Comparison of ENCODE assay signal across 8 cellular contexts in genomic region chr2:131681607-131682121, GRCh38.
DNase-seq lines count a peak whose midpoint lies in the region; ATAC-seq and TF ChIP-seq lines count a peak whose summit lies in the region.
"Not testable (repeated sequence)": the region's sequence is repeated elsewhere in the genome, so short reads cannot be mapped to it uniquely, and the experiment has no call there.

No MANE protein-coding gene starts in this region.

- CTCF ChIA-PET in AG04450 (lab: Charles Lee): interaction anchor here (1.8 to 3.6 kb wide), 3 partner anchors 9 to 189 kb away, joined by 5 to 31 read pairs (median 9); partner anchors contain the start of gene MZT2A

- H3K4me1 ChIP-seq in endodermal cell (ENCODE audit: control insufficient read depth, insufficient read depth, low read length): not testable (repeated sequence)

- H3K27ac ChIP-seq in AG04450 (ENCODE audit: low read depth, low read length): peak overlapping the region; percentile 77
- H3K27ac ChIP-seq in endodermal cell (ENCODE audit: low read depth, low read length): not testable (repeated sequence)

- intact Hi-C loops in left colon (cut with DNase I, micrococcal nuclease): not testable (repeated sequence)

- not testable (repeated sequence) for H3K27me3 ChIP-seq in AG04450 (ENCODE audit: control insufficient read depth, insufficient read depth, low read length); endodermal cell (ENCODE audit: control insufficient read depth, insufficient read depth, low read length, poor library complexity, severe bottlenecking)

- peak overlapping the region; percentile 85 to 91 for H3K4me3 Mint-ChIP-seq in activated T-cell treated with anti-CD3 and anti-CD28 coated beads, Interleukin-2, amount 50 U/mL, for 72 hours
- H3K4me3 Mint-ChIP-seq in endodermal cell: peak overlapping the region; percentile 77

- TF ChIP-seq CTCF in AG04450 (IDR thresholded peaks at IDR 0.05; ENCODE audit: low read depth, low read length); LNCaP clone FGC (IDR thresholded peaks at IDR 0.05; ENCODE audit: control insufficient read depth, extremely low read depth, insufficient read depth); endodermal cell (conservative IDR thresholded peaks at IDR 0.05): not testable (repeated sequence)

- POLR2A ChIA-PET in AG04450 (lab: Yijun Ruan, JAX): interaction anchor here (0.8 to 1.2 kb wide), 5 partner anchors 9 to 189 kb away, joined by 3 to 18 read pairs (median 4); no protein-coding TSS in a partner anchor

- not testable (repeated sequence) for DNase-seq in AG04450 (ENCODE audit: low read depth, low spot score); LNCaP clone FGC (ENCODE audit: low read depth); endodermal cell; left colon
- DNase-seq in activated T-cell treated with anti-CD3 and anti-CD28 coated beads, Interleukin-2, amount 50 U/mL, for 72 hours: peak in 1 of 2 donors; percentile 16
- DNase-seq in renal cortical epithelial cell (ENCODE audit: low read depth): peak; percentile 22

- not testable (repeated sequence) for H3K27me3 Mint-ChIP-seq in activated T-cell treated with anti-CD3 and anti-CD28 coated beads, Interleukin-2, amount 50 U/mL, for 72 hours (ENCODE audit: low read depth)
- H3K27me3 Mint-ChIP-seq in endodermal cell (ENCODE audit: insufficient read depth): peaks cover 26% of the 10 kb centered on the region

- H3K4me3 ChIP-seq in AG04450 (ENCODE audit: low read depth, low read length): peak overlapping the region; percentile 88
- peak overlapping the region; percentile 70 for H3K4me3 ChIP-seq in LNCaP clone FGC (ENCODE audit: low read depth, low read length)
- peak overlapping the region; percentile 87 for H3K4me3 ChIP-seq in endodermal cell (ENCODE audit: low read length)

- WGBS in endodermal cell (ENCODE audit: insufficient coverage in 1 of 2, insufficient read length in 1 of 2), 2 experiments: 83% methylated on average over 10 of the region's 10 CpGs; no CpG with 5 or more reads in 1 of the 2 experiments

- peak overlapping the region; percentile 88 for H3K27ac Mint-ChIP-seq in activated T-cell treated with anti-CD3 and anti-CD28 coated beads, Interleukin-2, amount 50 U/mL, for 72 hours
- not testable (repeated sequence) for H3K27ac Mint-ChIP-seq in endodermal cell

- peaks cover 47% of the 10 kb centered on the region for H3K4me1 Mint-ChIP-seq in activated T-cell treated with anti-CD3 and anti-CD28 coated beads, Interleukin-2, amount 50 U/mL, for 72 hours (ENCODE audit: low read depth)
- not testable (repeated sequence) for H3K4me1 Mint-ChIP-seq in endodermal cell

- H3K36me3 Mint-ChIP-seq in activated T-cell treated with anti-CD3 and anti-CD28 coated beads, Interleukin-2, amount 50 U/mL, for 72 hours (ENCODE audit: insufficient read depth in 2 of 2); endodermal cell (ENCODE audit: low read depth): not testable (repeated sequence)

- not testable (repeated sequence) for H3K36me3 ChIP-seq in endodermal cell (ENCODE audit: control insufficient read depth, insufficient read depth, low read length)

- ATAC-seq in GM19328 (IDR thresholded peaks at IDR 0.05; ENCODE audit: unreplicated experiment): peak; percentile 8
- peak; percentile 18 for ATAC-seq in HG02870 (IDR thresholded peaks at IDR 0.05; ENCODE audit: unreplicated experiment)
- peak; percentile 6 to 14 for ATAC-seq in activated T-cell treated with anti-CD3 and anti-CD28 coated beads, Interleukin-2, amount 50 U/mL, for 72 hours (replicated peaks in 1 of 2)
- ATAC-seq in left colon: peak; percentile 28

- not testable (repeated sequence) for H3K9me3 Mint-ChIP-seq in activated T-cell treated with anti-CD3 and anti-CD28 coated beads, Interleukin-2, amount 50 U/mL, for 72 hours; endodermal cell

- H3K9ac ChIP-seq in endodermal cell (ENCODE audit: extremely low read depth, low read length, poor library complexity, severe bottlenecking): not testable (repeated sequence)

- not testable (repeated sequence) for H3K9me3 ChIP-seq in AG04450 (ENCODE audit: control insufficient read depth, insufficient read depth, low read length); endodermal cell (ENCODE audit: control insufficient read depth, low read length)
